23 cellular contexts compared by ENCODE assay signal in genomic region chr1:55289614-55290013, GRCh38.
A peak's percentile ranks its signal among the peaks of the same experiment; 100 is the strongest.
DNase-seq lines count a peak whose midpoint lies in the region; ATAC-seq and TF ChIP-seq lines count a peak whose summit lies in the region.
"Had no signal": no experiment of that assay in that cellular context is flagged by ENCODE, and none has a peak within 500 bp of the region (broad histone marks: within the 10 kb centered on the region; RNA-seq: fewer than 3 reads in every experiment).

No MANE protein-coding gene starts in this region.

- intact Hi-C loops in activated B cell treated with CpG ODN at 0.5 μM for 24 hours (cut with micrococcal nuclease), result loop anchor here (2.0 to 5.0 kb wide), 3 partner anchors 89 to 1358 kb away; partner anchors contain the start of gene PRKAA2

- H3K9me3 Mint-ChIP-seq in stimulated activated naive CD8-positive, alpha-beta T cell treated with anti-CD3 and anti-CD28 coated beads, Interleukin-15, Interleukin-2, amounts not matched to agents 100 ng/mL and 50 ng/mL, for 24 hours, result no peaks in the 10 kb centered on the region
- H3K9me3 Mint-ChIP-seq in activated B cell treated with CpG ODN at 0.5 μM for 24 hours, result no peaks in the 10 kb centered on the region
- H3K9me3 Mint-ChIP-seq: CD8-positive, alpha-beta T cell; central memory CD8-positive, alpha-beta T cell; effector memory CD8-positive, alpha-beta T cell; memory B cell had no signal

- peaks cover 27% of the 10 kb centered on the region for H3K4me1 Mint-ChIP-seq in stimulated activated naive CD8-positive, alpha-beta T cell treated with anti-CD3 and anti-CD28 coated beads, Interleukin-15, Interleukin-2, amounts not matched to agents 100 ng/mL and 50 ng/mL, for 24 hours (ENCODE audit: low read depth)
- peaks cover 47% of the 10 kb centered on the region for H3K4me1 Mint-ChIP-seq in activated B cell treated with CpG ODN at 0.5 μM for 24 hours
- H3K4me1 Mint-ChIP-seq: central memory CD8-positive, alpha-beta T cell had no signal

- H3K4me3 ChIP-seq in kidney epithelial cell (ENCODE audit: low read depth, low read length), result no peak overlapping the region
- H3K4me3 ChIP-seq: hepatocyte, PC-9, psoas muscle, thyroid gland had no signal

- H3K4me3 Mint-ChIP-seq in stimulated activated naive CD8-positive, alpha-beta T cell treated with anti-CD3 and anti-CD28 coated beads, Interleukin-15, Interleukin-2, amounts not matched to agents 100 ng/mL and 50 ng/mL, for 24 hours, result no peak overlapping the region
- H3K4me3 Mint-ChIP-seq in activated B cell treated with CpG ODN at 0.5 μM for 24 hours, result no peak overlapping the region
- H3K4me3 Mint-ChIP-seq: activated CD4-positive, alpha-beta T cell treated with anti-CD3 and anti-CD28 coated beads for 36 hours; CD8-positive, alpha-beta T cell; central memory CD8-positive, alpha-beta T cell; effector memory CD8-positive, alpha-beta T cell; nephron had no signal

- peaks cover 7% of the 10 kb centered on the region for H3K27me3 Mint-ChIP-seq in stimulated activated naive CD8-positive, alpha-beta T cell treated with anti-CD3 and anti-CD28 coated beads, Interleukin-15, Interleukin-2, amounts not matched to agents 100 ng/mL and 50 ng/mL, for 24 hours
- peaks cover 3% of the 10 kb centered on the region for H3K27me3 Mint-ChIP-seq in activated B cell treated with CpG ODN at 0.5 μM for 24 hours
- H3K27me3 Mint-ChIP-seq: memory B cell had no signal

- no peaks in the 10 kb centered on the region for H3K27me3 ChIP-seq in kidney epithelial cell (ENCODE audit: control insufficient read depth, insufficient read depth, low read length)
- H3K27me3 ChIP-seq: hepatocyte, thyroid gland had no signal

- no peaks in the 10 kb centered on the region for H3K36me3 Mint-ChIP-seq in stimulated activated naive CD8-positive, alpha-beta T cell treated with anti-CD3 and anti-CD28 coated beads, Interleukin-15, Interleukin-2, amounts not matched to agents 100 ng/mL and 50 ng/mL, for 24 hours (ENCODE audit: low read depth)
- no peaks in the 10 kb centered on the region for H3K36me3 Mint-ChIP-seq in activated B cell treated with CpG ODN at 0.5 μM for 24 hours (ENCODE audit: low read depth)
- H3K36me3 Mint-ChIP-seq: CD8-positive, alpha-beta T cell; memory B cell had no signal

- no peak for TF ChIP-seq CTCF in activated B cell treated with CpG ODN at 0.5 μM for 24 hours (IDR thresholded peaks at IDR 0.05)
- TF ChIP-seq CTCF in kidney epithelial cell (IDR thresholded peaks at IDR 0.05; ENCODE audit: insufficient read depth, low read length, poor library complexity, severe bottlenecking), result peak; percentile 30

- CTCF ChIA-PET in activated B cell treated with CpG ODN at 0.5 μM for 24 hours (lab: Charles Lee), result interaction anchor here (2.2 to 3.9 kb wide), 2 partner anchors 48 to 1295 kb away, joined by 19 to 22 read pairs; no protein-coding TSS in a partner anchor

- no peak for ATAC-seq in stimulated activated naive CD8-positive, alpha-beta T cell treated with anti-CD3 and anti-CD28 coated beads, Interleukin-15, Interleukin-2, amounts not matched to agents 100 U/mL and 50 U/mL, for 24 hours
- ATAC-seq in activated B cell treated with CpG ODN at 0.5 μM for 24 hours (ENCODE audit: low read depth), result no peak
- ATAC-seq in GM18511 (IDR thresholded peaks at IDR 0.05; ENCODE audit: unreplicated experiment), result no peak
- ATAC-seq: activated CD4-positive, alpha-beta T cell treated with anti-CD3 and anti-CD28 coated beads for 36 hours; CD8-positive, alpha-beta T cell; effector memory CD8-positive, alpha-beta T cell; psoas muscle had no signal

- no peaks in the 10 kb centered on the region for H3K36me3 ChIP-seq in kidney epithelial cell (ENCODE audit: control insufficient read depth, insufficient read depth, low read length)
- H3K36me3 ChIP-seq: thyroid gland had no signal

- no peak for DNase-seq in stimulated activated naive CD8-positive, alpha-beta T cell treated with anti-CD3 and anti-CD28 coated beads, Interleukin-15, Interleukin-2, amounts not matched to agents 100 U/mL and 50 U/mL, for 24 hours
- DNase-seq in activated B cell treated with CpG ODN at 0.5 μM for 24 hours, result no peak
- no peak for DNase-seq in kidney epithelial cell (ENCODE audit: low read depth)
- DNase-seq in kidney glomerular epithelial cell (lab: John Stamatoyannopoulos, UW), result no peak
- DNase-seq in activated CD4-positive, CD25-positive, alpha-beta regulatory T cell treated with anti-CD3 and anti-CD28 coated beads, Interleukin-2, amount 50 U/mL, for 72 hours, result no peak
- DNase-seq in NCI-H446 (lab: John Stamatoyannopoulos, UW), result no peak
- DNase-seq: activated CD4-positive, alpha-beta T cell treated with anti-CD3 and anti-CD28 coated beads for 36 hours; activated gamma-delta T cell; amniotic stem cell; CD8-positive, alpha-beta T cell; effector memory CD8-positive, alpha-beta T cell; KG1; NCI-H1092 treated with DMSO at 0.1 percent for 48 hours; NCI-H774; PC-9; psoas muscle; thyroid gland had no signal

- H3K27ac Mint-ChIP-seq in stimulated activated naive CD8-positive, alpha-beta T cell treated with anti-CD3 and anti-CD28 coated beads, Interleukin-15, Interleukin-2, amounts not matched to agents 100 ng/mL and 50 ng/mL, for 24 hours, result peak overlapping the region; percentile 37
- H3K27ac Mint-ChIP-seq in activated B cell treated with CpG ODN at 0.5 μM for 24 hours, result peak overlapping the region; percentile 89
- H3K27ac Mint-ChIP-seq: activated CD4-positive, alpha-beta T cell treated with anti-CD3 and anti-CD28 coated beads for 36 hours; CD8-positive, alpha-beta T cell; effector memory CD8-positive, alpha-beta T cell; nephron had no signal

- POLR2A ChIA-PET in activated B cell treated with CpG ODN at 0.5 μM for 24 hours (lab: Charles Lee), result interaction anchor here (2.0 to 3.2 kb wide), 2 partner anchors 76 to 1295 kb away, joined by 6 to 27 read pairs; partner anchors contain the start of gene USP24
